Comparison of ENCODE assay signal across 9 cellular contexts in the genomic region with DNA sequence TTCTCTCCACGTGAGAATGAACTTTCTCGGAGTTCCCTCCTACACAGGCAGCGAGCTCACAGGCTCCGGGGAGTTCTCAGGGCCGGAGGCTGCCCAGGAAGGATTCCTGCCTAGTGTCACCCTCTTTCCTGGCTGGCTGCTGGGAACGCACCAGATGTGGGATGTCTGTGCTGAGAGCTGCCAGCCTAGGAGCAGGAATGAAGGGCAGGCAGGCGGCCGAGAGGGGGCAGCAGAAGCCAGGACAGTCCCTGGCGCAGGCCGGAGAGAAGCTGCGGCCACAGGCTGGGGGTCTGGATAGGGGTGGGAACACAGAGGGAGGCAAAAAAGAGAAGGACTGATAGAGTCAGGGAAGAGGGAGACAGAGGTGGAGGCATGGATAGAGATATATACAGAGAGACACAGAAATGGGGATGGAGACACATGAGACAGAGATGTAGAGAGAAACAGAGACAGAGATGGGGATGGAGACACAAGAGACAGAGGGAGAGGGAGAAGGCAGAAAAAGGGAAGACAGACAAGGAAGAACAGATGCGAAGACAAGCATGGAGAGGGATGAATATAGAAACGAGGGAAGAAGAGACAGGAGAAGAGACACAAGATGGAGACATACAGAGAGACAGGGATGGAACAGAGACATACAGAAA. TPM values are rescaled to one million over a fixed set of nuclear protein-coding genes. Genes with fewer than 3 reads are reported as not detected.
DNase-seq lines count a peak whose midpoint lies in the region; ATAC-seq and TF ChIP-seq lines count a peak whose summit lies in the region.
"Had no signal": no experiment of that assay in that cellular context is flagged by ENCODE, and none has a peak within 500 bp of the region (broad histone marks: within the 10 kb centered on the region; RNA-seq: fewer than 3 reads in every experiment).

No MANE protein-coding gene starts in this region.

- DNase-seq in 8988T (peak; percentile 85), GM12864 (ENCODE audit: low read depth) (no peak), NCI-H345 treated with DMSO at 0.1 percent for 48 hours (lab: John Stamatoyannopoulos, UW; ENCODE audit: unreplicated experiment) (peak; percentile 14), activated T-cell treated with anti-CD3 and anti-CD28 coated beads for 48 hours (ENCODE audit: low read depth) (peak; percentile 24), fibroblast of villous mesenchyme (ENCODE audit: low read depth) (peak; percentile 61), OCI-M2 (lab: John Stamatoyannopoulos, UW; ENCODE audit: unreplicated experiment) (no peak)

- no peak overlapping the region for H3K9ac ChIP-seq in neural cell (ENCODE audit: low read length)

- no peak overlapping the region for H2AFZ ChIP-seq in neural cell (ENCODE audit: low read depth, low read length)

- no peaks in the 10 kb centered on the region for H3K36me3 ChIP-seq in neural cell (ENCODE audit: insufficient read depth, low read length)

- TF ChIP-seq RAD21 in neural cell (conservative IDR thresholded peaks at IDR 0.05), result peak; percentile 86

- H3K4me3 ChIP-seq in GM12864 (ENCODE audit: low read depth, low read length) (no peak overlapping the region), fibroblast of villous mesenchyme (ENCODE audit: low read depth, low read length) (no peak overlapping the region), neural cell (ENCODE audit: low read length) (no peak overlapping the region)

- H3K4me2 ChIP-seq in neural cell (ENCODE audit: low read length), result no peak overlapping the region

- H3K27ac ChIP-seq in neural cell (ENCODE audit: low read length), result no peak overlapping the region
- H3K27ac ChIP-seq: epithelial cell of prostate had no signal

- TF ChIP-seq EP300 in neural cell (conservative IDR thresholded peaks at IDR 0.05; ENCODE audit: poor library complexity, severe bottlenecking), result no peak

- no peaks in the 10 kb centered on the region for H3K27me3 ChIP-seq in neural cell (ENCODE audit: insufficient read depth, low read depth, low read length)

- H3K79me2 ChIP-seq in neural cell (replicated peaks; ENCODE audit: insufficient read depth, low read length), result no peaks in the 10 kb centered on the region

- TF ChIP-seq CTCF in GM12864 (IDR thresholded peaks at IDR 0.05; ENCODE audit: low read depth, low read length, missing control alignments) (peak; percentile 71), fibroblast of villous mesenchyme (IDR thresholded peaks at IDR 0.05; ENCODE audit: insufficient read depth, low read depth, low read length) (peak; percentile 86), neural cell (IDR thresholded peaks at IDR 0.05; ENCODE audit: poor library complexity, severe bottlenecking) (peak; percentile 85)

- ATAC-seq in HG02884 (IDR thresholded peaks at IDR 0.05; ENCODE audit: unreplicated experiment), result no peak

- no peaks in the 10 kb centered on the region for H3K9me2 ChIP-seq in neural cell (ENCODE audit: insufficient read depth, low read length)

- H3F3A ChIP-seq in neural cell (ENCODE audit: insufficient read depth, low read length, poor library complexity, severe bottlenecking), result no peaks in the 10 kb centered on the region

- no peaks in the 10 kb centered on the region for H4K20me1 ChIP-seq in neural cell (ENCODE audit: insufficient read depth)

- H3K9me3 ChIP-seq in neural cell (ENCODE audit: low read length), result no peaks in the 10 kb centered on the region

TF ChIP-seq in neural cell, 6 proteins besides CTCF, POLR2A, EP300 and RAD21:
- TF ChIP-seq MXI1 (conservative IDR thresholded peaks at IDR 0.05; ENCODE audit: poor library complexity, severe bottlenecking) (no peak), SMC3 (conservative IDR thresholded peaks at IDR 0.05; ENCODE audit: poor library complexity) (peak; percentile 85)
- TF ChIP-seq, protein P1, sequence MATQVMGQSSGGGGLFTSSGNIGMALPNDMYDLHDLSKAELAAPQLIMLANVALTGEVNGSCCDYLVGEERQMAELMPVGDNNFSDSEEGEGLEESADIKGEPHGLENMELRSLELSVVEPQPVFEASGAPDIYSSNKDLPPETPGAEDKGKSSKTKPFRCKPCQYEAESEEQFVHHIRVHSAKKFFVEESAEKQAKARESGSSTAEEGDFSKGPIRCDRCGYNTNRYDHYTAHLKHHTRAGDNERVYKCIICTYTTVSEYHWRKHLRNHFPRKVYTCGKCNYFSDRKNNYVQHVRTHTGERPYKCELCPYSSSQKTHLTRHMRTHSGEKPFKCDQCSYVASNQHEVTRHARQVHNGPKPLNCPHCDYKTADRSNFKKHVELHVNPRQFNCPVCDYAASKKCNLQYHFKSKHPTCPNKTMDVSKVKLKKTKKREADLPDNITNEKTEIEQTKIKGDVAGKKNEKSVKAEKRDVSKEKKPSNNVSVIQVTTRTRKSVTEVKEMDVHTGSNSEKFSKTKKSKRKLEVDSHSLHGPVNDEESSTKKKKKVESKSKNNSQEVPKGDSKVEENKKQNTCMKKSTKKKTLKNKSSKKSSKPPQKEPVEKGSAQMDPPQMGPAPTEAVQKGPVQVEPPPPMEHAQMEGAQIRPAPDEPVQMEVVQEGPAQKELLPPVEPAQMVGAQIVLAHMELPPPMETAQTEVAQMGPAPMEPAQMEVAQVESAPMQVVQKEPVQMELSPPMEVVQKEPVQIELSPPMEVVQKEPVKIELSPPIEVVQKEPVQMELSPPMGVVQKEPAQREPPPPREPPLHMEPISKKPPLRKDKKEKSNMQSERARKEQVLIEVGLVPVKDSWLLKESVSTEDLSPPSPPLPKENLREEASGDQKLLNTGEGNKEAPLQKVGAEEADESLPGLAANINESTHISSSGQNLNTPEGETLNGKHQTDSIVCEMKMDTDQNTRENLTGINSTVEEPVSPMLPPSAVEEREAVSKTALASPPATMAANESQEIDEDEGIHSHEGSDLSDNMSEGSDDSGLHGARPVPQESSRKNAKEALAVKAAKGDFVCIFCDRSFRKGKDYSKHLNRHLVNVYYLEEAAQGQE (IDR thresholded peaks at IDR 0.05; ENCODE audit: borderline replicate concordance), result no peak

RNA-seq across cellular contexts. Expression of a gene that starts 25.3 kb away (rescaled TPM):
- not detected in 2 replicates for total RNA-seq in fibroblast of villous mesenchyme
- 163 and 172 TPM in 2 replicates for polyA plus RNA-seq in neural cell
- 46.8 and 61.8 TPM in 2 replicates for polyA minus RNA-seq in neural cell

RNA-seq across cellular contexts. Expression of a gene that starts 41.4 kb away (rescaled TPM):
- total RNA-seq in fibroblast of villous mesenchyme, result not detected in 2 replicates
- polyA plus RNA-seq in neural cell, result 19.0 and 20.7 TPM in 2 replicates
- polyA minus RNA-seq in neural cell, result 25.4 and 27.0 TPM in 2 replicates

Comparison
In these comparisons a context has a peak if more than half of its experiments do, and no peak if none do; other contexts are left out.
1. DNase-seq: peak in 8988T (single experiment), NCI-H345 treated with DMSO at 0.1 percent for 48 hours (single experiment), activated T-cell treated with anti-CD3 and anti-CD28 coated beads for 48 hours (single experiment) and fibroblast of villous mesenchyme (single experiment); none in GM12864 (single experiment) and OCI-M2 (single experiment).
2. Peak in every context shown above with its lines, with median percentiles within 50 percentile points of each other: CTCF ChIP-seq.